12 cellular contexts compared by ENCODE assay signal in the genomic region with DNA sequence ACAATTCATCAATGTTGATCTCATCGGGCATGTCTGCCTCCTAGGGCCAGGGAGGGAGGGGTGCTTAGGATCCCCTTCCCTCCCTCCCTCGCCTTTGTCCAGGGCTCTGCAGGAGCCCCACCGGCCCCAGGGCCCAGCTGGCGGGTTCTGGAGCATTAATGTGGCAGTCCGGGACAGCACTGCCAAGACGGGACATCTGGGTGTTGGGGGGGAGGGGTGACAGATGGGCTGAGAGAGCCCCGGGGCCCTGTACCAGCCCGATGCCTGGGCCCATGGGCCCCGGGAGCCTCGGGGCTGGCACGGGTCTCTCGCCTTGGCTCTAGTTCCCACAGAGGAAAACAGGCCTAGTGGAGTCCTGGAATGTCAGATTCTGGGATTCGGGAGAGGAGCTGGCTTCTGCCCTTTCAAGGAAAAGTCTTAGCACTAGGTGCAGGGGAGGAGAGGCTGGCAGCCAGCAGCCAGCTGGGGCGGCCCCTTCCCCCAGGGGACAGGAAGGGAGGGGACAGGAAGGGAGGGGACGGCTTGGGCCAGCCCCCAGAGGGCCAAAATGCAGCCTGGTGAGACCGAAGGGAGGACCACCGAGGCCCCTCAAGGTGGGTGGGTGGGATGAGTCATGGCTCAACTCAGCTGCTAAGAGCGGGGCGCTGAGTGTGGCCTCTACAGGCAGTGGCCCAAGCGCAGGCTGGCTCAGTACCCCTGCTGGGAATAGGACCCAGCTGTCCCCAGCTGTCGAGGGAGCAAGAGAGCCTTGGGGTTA. TPM values are rescaled to one million over a fixed set of nuclear protein-coding genes. Genes with fewer than 3 reads are reported as not detected.
A peak's percentile ranks its signal among the peaks of the same experiment; 100 is the strongest.
DNase-seq lines count a peak whose midpoint lies in the region; ATAC-seq and TF ChIP-seq lines count a peak whose summit lies in the region.
"Had no signal": no experiment of that assay in that cellular context is flagged by ENCODE, and none has a peak within 500 bp of the region (broad histone marks: within the 10 kb centered on the region; RNA-seq: fewer than 3 reads in every experiment).

No MANE protein-coding gene starts in this region.

- peak overlapping the region; percentile 31 for H3K14ac ChIP-seq in neuronal stem cell (ENCODE audit: low read length)

- no peaks in the 10 kb centered on the region for H3K4me1 Mint-ChIP-seq in activated CD4-positive, alpha-beta T cell treated with anti-CD3 and anti-CD28 coated beads for 36 hours

- peak; percentile 48 for DNase-seq in Right ventricle myocardium superior
- DNase-seq in Right ventricle myocardium inferior (ENCODE audit: missing footprints): no peak
- peak; percentile 99 for DNase-seq in globus pallidus (ENCODE audit: low spot score)
- no peak for DNase-seq in neuronal stem cell (ENCODE audit: low spot score)
- DNase-seq in uterus: peak; percentile 52 to 61
- DNase-seq in activated CD4-positive, alpha-beta T cell treated with anti-CD3 and anti-CD28 coated beads for 36 hours: no peak
- DNase-seq in activated T-cell treated with anti-CD3 and anti-CD28 coated beads for 4 hours: no peak
- DNase-seq: activated CD4-positive, alpha-beta memory T cell treated with anti-CD3 and anti-CD28 coated beads, Interleukin-2, amount 10 ng/mL, durations not matched to agents 7 days and 5 days; effector CD8-positive, alpha-beta T cell; NCI-H2107 had no signal

- H3K27me3 Mint-ChIP-seq in activated CD4-positive, alpha-beta T cell treated with anti-CD3 and anti-CD28 coated beads for 36 hours: peaks cover 21% of the 10 kb centered on the region

- H3K4me3 Mint-ChIP-seq in activated CD4-positive, alpha-beta T cell treated with anti-CD3 and anti-CD28 coated beads for 36 hours: no peak overlapping the region
- H3K4me3 Mint-ChIP-seq: activated CD4-positive, alpha-beta memory T cell treated with anti-CD3 and anti-CD28 coated beads, Interleukin-2, amount 10 ng/mL, durations not matched to agents 7 days and 5 days had no signal

- H3K79me1 ChIP-seq in neuronal stem cell (ENCODE audit: low read depth, low read length): no peaks in the 10 kb centered on the region

- no peak overlapping the region for H3K27ac ChIP-seq in neuronal stem cell (replicated peaks; ENCODE audit: low read length)
- peak overlapping the region; percentile 92 for H3K27ac ChIP-seq in uterus

- no peak overlapping the region for H4K91ac ChIP-seq in neuronal stem cell (ENCODE audit: low read depth, low read length, poor library complexity)

- intact Hi-C loops in Right ventricle myocardium superior (cut with DNase I): no loop called here
- intact Hi-C loops in Right ventricle myocardium inferior (cut with DNase I): loop anchor here (5.0 kb wide), 1 partner anchor 64 kb away; a partner anchor contains a TSS
- intact Hi-C loops in uterus (cut with DNase I; ENCODE audit: low total_unique reads): loop anchor here (2.0 kb wide), 1 partner anchor 68 kb away; no protein-coding TSS in a partner anchor
- intact Hi-C loops in activated CD4-positive, alpha-beta T cell treated with anti-CD3 and anti-CD28 coated beads for 36 hours (cut with DNase I, micrococcal nuclease): no loop called here

- H3K9ac ChIP-seq in neuronal stem cell (ENCODE audit: low read depth, low read length, poor library complexity): peak overlapping the region; percentile 30

- H3K4me2 ChIP-seq in neuronal stem cell (ENCODE audit: insufficient read depth, low read length, poor library complexity, severe bottlenecking): no peak overlapping the region

- H3K27me3 ChIP-seq in neuronal stem cell (ENCODE audit: control insufficient read depth in 3 of 3, insufficient read depth in 3 of 3, low read depth in 1 of 3, low read length in 3 of 3): peaks cover 0 to 34% (median 14%) of the 10 kb centered on the region in 3 experiments
- H3K27me3 ChIP-seq in uterus: no peaks in the 10 kb centered on the region

- H3K27ac Mint-ChIP-seq in activated CD4-positive, alpha-beta T cell treated with anti-CD3 and anti-CD28 coated beads for 36 hours: no peak overlapping the region
- H3K27ac Mint-ChIP-seq: activated CD4-positive, alpha-beta memory T cell treated with anti-CD3 and anti-CD28 coated beads, Interleukin-2, amount 10 ng/mL, durations not matched to agents 7 days and 5 days had no signal

- peak overlapping the region; percentile 74 for H3K18ac ChIP-seq in neuronal stem cell (ENCODE audit: low read length)

- POLR2A ChIA-PET in activated CD4-positive, alpha-beta T cell treated with anti-CD3 and anti-CD28 coated beads for 36 hours (lab: Charles Lee): no interaction called here

- TF ChIP-seq CTCF in uterus (IDR thresholded peaks at IDR 0.05): no peak

- peak overlapping the region; percentile 88 for H2BK12ac ChIP-seq in neuronal stem cell (ENCODE audit: low read length)

- peak overlapping the region; percentile 78 for H2AFZ ChIP-seq in neuronal stem cell (ENCODE audit: low read length)

- no peaks in the 10 kb centered on the region for H3K36me3 ChIP-seq in neuronal stem cell (replicated peaks in 1 of 2; ENCODE audit: control insufficient read depth in 2 of 2, insufficient read depth in 2 of 2, low read length in 2 of 2)
- H3K36me3 ChIP-seq in uterus: no peaks in the 10 kb centered on the region

- H2BK15ac ChIP-seq in neuronal stem cell (ENCODE audit: low read length): peak overlapping the region; percentile 52

- peak overlapping the region; percentile 47 for H3K23ac ChIP-seq in neuronal stem cell (ENCODE audit: low read depth, low read length, poor library complexity)

- peak overlapping the region; percentile 88 for H2AK5ac ChIP-seq in neuronal stem cell (ENCODE audit: low read depth, low read length)

- H3K9me3 Mint-ChIP-seq in activated CD4-positive, alpha-beta T cell treated with anti-CD3 and anti-CD28 coated beads for 36 hours (ENCODE audit: low read depth): no peaks in the 10 kb centered on the region
- H3K9me3 Mint-ChIP-seq: activated CD4-positive, alpha-beta memory T cell treated with anti-CD3 and anti-CD28 coated beads, Interleukin-2, amount 10 ng/mL, durations not matched to agents 7 days and 5 days had no signal

- WGBS in neuronal stem cell (ENCODE audit: extremely low coverage in 2 of 2, insufficient read length in 2 of 2, insufficient replicate concordance in 1 of 2), 2 donors: no CpG with 5 or more reads among the region's 21 CpGs

- peaks cover 23 to 40% of the 10 kb centered on the region in 2 donors for H3K4me1 ChIP-seq in neuronal stem cell (ENCODE audit: control insufficient read depth in 2 of 2, insufficient read depth in 1 of 2, low read depth in 1 of 2, low read length in 2 of 2)
- peaks cover 0 to 9% of the 10 kb centered on the region in 2 donors for H3K4me1 ChIP-seq in uterus

- H2BK5ac ChIP-seq in neuronal stem cell (ENCODE audit: low read length): no peak overlapping the region

- no peak overlapping the region for H3K4ac ChIP-seq in neuronal stem cell (ENCODE audit: low read length)

- CTCF ChIA-PET in activated CD4-positive, alpha-beta T cell treated with anti-CD3 and anti-CD28 coated beads for 36 hours (lab: Charles Lee): interaction anchor here (0.7 to 1.9 kb wide), 3 partner anchors 8 to 83 kb away, joined by 3 to 8 read pairs (median 3); a partner anchor contains a TSS

- ATAC-seq in Right ventricle myocardium superior (ENCODE audit: poor library complexity): peak; percentile 12
- no peak for ATAC-seq in Right ventricle myocardium inferior
- ATAC-seq in activated CD4-positive, alpha-beta T cell treated with anti-CD3 and anti-CD28 coated beads for 36 hours: no peak
- no peak for ATAC-seq in GM21367 (IDR thresholded peaks at IDR 0.05; ENCODE audit: unreplicated experiment)
- ATAC-seq: naive thymus-derived CD4-positive, alpha-beta T cell had no signal

- peak in 1 of 2 donors; percentile 16 for TF ChIP-seq POLR2A in uterus (IDR thresholded peaks at IDR 0.05)

- peak overlapping the region; percentile 82 for H2BK120ac ChIP-seq in neuronal stem cell (ENCODE audit: low read depth, low read length)

- H4K8ac ChIP-seq in neuronal stem cell (ENCODE audit: low read depth, low read length): no peak overlapping the region

- H3K9me3 ChIP-seq in neuronal stem cell (replicated peaks in 1 of 2; ENCODE audit: control insufficient read depth in 2 of 2, insufficient read depth in 1 of 2, low read depth in 1 of 2, low read length in 2 of 2) (no peaks in the 10 kb centered on the region), uterus (no peaks in the 10 kb centered on the region)

- H3K36me3 Mint-ChIP-seq in activated CD4-positive, alpha-beta T cell treated with anti-CD3 and anti-CD28 coated beads for 36 hours (ENCODE audit: low read depth): no peaks in the 10 kb centered on the region

- H3K4me3 ChIP-seq in neuronal stem cell (ENCODE audit: low read length in 2 of 2) (no peak overlapping the region), uterus (peak overlapping the region; percentile 23 to 35)

RNA-seq across cellular contexts. Expression of a gene that starts 3.1 kb away (rescaled TPM):
- total RNA-seq in Right ventricle myocardium superior: 31.1 TPM
- 35.9 TPM for total RNA-seq in Right ventricle myocardium inferior
- 8.9 TPM for polyA plus RNA-seq in neuronal stem cell (2013, experiment 1 of 2)
- polyA plus RNA-seq in neuronal stem cell (2013, experiment 2 of 2): 8.3 TPM
- total RNA-seq in uterus: 100 to 1,000 TPM in 3 of 4 donors, 1 to 10 TPM in 1; 9.3 to 225 (median 172) TPM
- total RNA-seq in activated CD4-positive, alpha-beta T cell treated with anti-CD3 and anti-CD28 coated beads for 36 hours: 1 to 10 TPM; 1.6 to 1.7 TPM
- total RNA-seq: activated CD4-positive, alpha-beta memory T cell treated with anti-CD3 and anti-CD28 coated beads, Interleukin-2, amount 10 ng/mL, durations not matched to agents 7 days and 5 days had no signal
- polyA plus RNA-seq: naive thymus-derived CD4-positive, alpha-beta T cell had no signal

RNA-seq across cellular contexts. Expression of a gene that starts 11.3 kb away (rescaled TPM):
- total RNA-seq in Right ventricle myocardium superior (8.7 TPM), Right ventricle myocardium inferior (9.1 TPM), uterus (10 to 100 TPM; 11.8 to 72.8 (median 29.4) TPM)
- polyA plus RNA-seq in neuronal stem cell (2013, experiment 1 of 2): 42.1 TPM
- 42.3 TPM for polyA plus RNA-seq in neuronal stem cell (2013, experiment 2 of 2)
- total RNA-seq in activated CD4-positive, alpha-beta T cell treated with anti-CD3 and anti-CD28 coated beads for 36 hours: 10 to 100 TPM; 46.0 to 49.0 TPM

RNA-seq across cellular contexts. Expression of a gene that starts 29.1 kb away (rescaled TPM):
- not detected for total RNA-seq in Right ventricle myocardium superior
- 0.11 TPM for total RNA-seq in Right ventricle myocardium inferior
- 8.0 TPM for polyA plus RNA-seq in neuronal stem cell (2013, experiment 1 of 2)
- polyA plus RNA-seq in neuronal stem cell (2013, experiment 2 of 2): 7.2 TPM
- total RNA-seq in uterus: 1 to 10 TPM in 1 of 4 donors, under 1 TPM in 1, not detected in 2; 0.85 to 4.2 TPM
- 1 to 10 TPM in 1 of 2 experiments, under 1 TPM in 1; 0.91 to 1.2 TPM for total RNA-seq in activated CD4-positive, alpha-beta T cell treated with anti-CD3 and anti-CD28 coated beads for 36 hours
- polyA plus RNA-seq: naive thymus-derived CD4-positive, alpha-beta T cell had no signal

RNA-seq across cellular contexts. Expression of a gene that starts 50.9 kb away (rescaled TPM):
- total RNA-seq in Right ventricle myocardium superior: 5.6 TPM
- total RNA-seq in Right ventricle myocardium inferior: 6.7 TPM
- not detected for polyA plus RNA-seq in neuronal stem cell (2013, experiment 1 of 2)
- not detected for polyA plus RNA-seq in neuronal stem cell (2013, experiment 2 of 2)
- total RNA-seq in uterus: 10 to 100 TPM in 1 of 4 donors, 1 to 10 TPM in 2, not detected in 1; 2.9 to 15.3 (median 4.1) TPM
- not detected for total RNA-seq in activated CD4-positive, alpha-beta T cell treated with anti-CD3 and anti-CD28 coated beads for 36 hours

Comparison
In these comparisons a context has a peak if more than half of its experiments do, and no peak if none do; other contexts are left out.
1. DNase-seq: peak in Right ventricle myocardium superior (single experiment), globus pallidus (single experiment) and uterus (2 of 2); none in Right ventricle myocardium inferior (single experiment), neuronal stem cell (single experiment), activated CD4-positive, alpha-beta T cell treated with anti-CD3 and anti-CD28 coated beads for 36 hours (single experiment) and activated T-cell treated with anti-CD3 and anti-CD28 coated beads for 4 hours (single experiment).
2. intact Hi-C loops: an anchor here in Right ventricle myocardium inferior (5.0 kb wide) and uterus (2.0 kb wide); none called in Right ventricle myocardium superior and activated CD4-positive, alpha-beta T cell treated with anti-CD3 and anti-CD28 coated beads for 36 hours.
3. H3K4me3 ChIP-seq: peak in uterus (2 of 2); none in neuronal stem cell (0 of 2).